Comparison of ENCODE assay signal across 10 cellular contexts in the genomic region with DNA sequence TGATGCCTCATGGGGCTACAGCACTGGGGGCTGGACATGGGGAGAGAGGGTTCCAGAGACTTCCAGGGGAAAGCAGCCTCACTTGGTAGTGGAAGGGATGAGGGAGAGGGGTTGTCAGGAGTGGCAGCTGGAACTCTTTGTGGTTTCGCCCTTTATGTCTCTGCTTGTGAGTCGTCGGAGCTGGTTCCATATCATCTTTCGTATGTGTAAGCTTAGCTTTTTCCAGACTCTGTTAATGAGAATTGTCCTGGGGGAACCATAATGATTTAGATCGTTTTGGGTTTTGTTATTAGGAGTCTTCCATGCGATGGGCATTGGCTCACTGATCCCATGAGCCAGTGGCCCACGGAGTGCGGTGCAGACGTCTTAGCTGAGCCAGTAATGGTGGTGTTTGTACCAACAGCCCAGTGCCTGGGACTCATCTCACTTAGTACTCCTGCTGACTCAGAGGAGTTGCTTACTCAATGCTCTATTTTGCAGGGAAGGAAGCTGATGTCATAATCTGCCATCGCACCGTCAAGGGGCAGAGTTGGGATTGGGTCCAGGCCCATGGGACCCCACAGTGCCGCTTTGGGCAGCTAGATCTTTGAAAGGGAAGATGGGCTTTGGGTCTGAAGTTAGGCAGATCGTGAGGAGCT. TPM values are rescaled to one million over a fixed set of nuclear protein-coding genes. Genes with fewer than 3 reads are reported as not detected.
DNase-seq lines count a peak whose midpoint lies in the region; ATAC-seq lines count a peak whose summit lies in the region.
"Had no signal": no experiment of that assay in that cellular context is flagged by ENCODE, and none has a peak within 500 bp of the region (broad histone marks: within the 10 kb centered on the region; RNA-seq: fewer than 3 reads in every experiment).

No MANE protein-coding gene starts in this region.

- DNase-seq in Caki2 (ENCODE audit: low read depth) (peak; percentile 68), NCI-H2107 (lab: John Stamatoyannopoulos, UW) (peak; percentile 17), dedifferentiated amniotic fluid mesenchymal stem cell (ENCODE audit: extremely low spot score) (peak; percentile 74), neuronal stem cell (ENCODE audit: low spot score) (no peak), T-helper 1 cell (no peak), NCI-H1694 treated with DMSO at 0.1 percent for 48 hours (lab: John Stamatoyannopoulos, UW) (no peak)
- no peak for DNase-seq in stimulated activated CD4-positive, alpha-beta T cell treated with anti-CD3 and anti-CD28 coated beads, Interleukin-4, amount 100 ng/mL, for 24 hours
- DNase-seq: NCI-H1417 treated with DMSO at 0.1 percent for 48 hours, WERI-Rb-1 had no signal

- no peak overlapping the region for H2BK12ac ChIP-seq in neuronal stem cell (ENCODE audit: low read length)

- peak overlapping the region; percentile 42 for H3K18ac ChIP-seq in neuronal stem cell (ENCODE audit: low read length)

- peaks cover 26 to 87% of the 10 kb centered on the region in 2 donors for H3K36me3 ChIP-seq in neuronal stem cell (replicated peaks in 1 of 2; ENCODE audit: control insufficient read depth in 2 of 2, insufficient read depth in 2 of 2, low read length in 2 of 2)

- no peak for ATAC-seq in HG02938 (IDR thresholded peaks at IDR 0.05; ENCODE audit: unreplicated experiment)

- H3K4me2 ChIP-seq in neuronal stem cell (ENCODE audit: insufficient read depth, low read length, poor library complexity, severe bottlenecking), result no peak overlapping the region

- no peak overlapping the region for H3K4me3 ChIP-seq in neuronal stem cell (ENCODE audit: low read length in 2 of 2)

- H2AFZ ChIP-seq in neuronal stem cell (ENCODE audit: low read length), result no peak overlapping the region

- peaks cover 0 to 7% of the 10 kb centered on the region in 2 donors for H3K4me1 ChIP-seq in neuronal stem cell (ENCODE audit: control insufficient read depth in 2 of 2, insufficient read depth in 1 of 2, low read depth in 1 of 2, low read length in 2 of 2)

- H3K4ac ChIP-seq in neuronal stem cell (ENCODE audit: low read length), result no peak overlapping the region

- H2BK120ac ChIP-seq in neuronal stem cell (ENCODE audit: low read depth, low read length), result no peak overlapping the region

- no peak overlapping the region for H3K23ac ChIP-seq in neuronal stem cell (ENCODE audit: low read depth, low read length, poor library complexity)

- in situ Hi-C loops in Caki2 (cut with HindIII; ENCODE audit: low pct_unique_long_range_greater_than_20kb, low sequenced_read_pairs), result no loop called here

- H2AK5ac ChIP-seq in neuronal stem cell (ENCODE audit: low read depth, low read length), result no peak overlapping the region

- WGBS in neuronal stem cell (ENCODE audit: extremely low coverage in 2 of 2, insufficient read length in 2 of 2, insufficient replicate concordance in 1 of 2), 2 donors, result no CpG with 5 or more reads among the region's 13 CpGs

- H2BK15ac ChIP-seq in neuronal stem cell (ENCODE audit: low read length), result no peak overlapping the region

- H3K27ac ChIP-seq in neuronal stem cell (replicated peaks; ENCODE audit: low read length), result no peak overlapping the region
- H3K27ac ChIP-seq: WERI-Rb-1 had no signal

- peak overlapping the region; percentile 57 for H2BK5ac ChIP-seq in neuronal stem cell (ENCODE audit: low read length)

- no peak overlapping the region for H4K91ac ChIP-seq in neuronal stem cell (ENCODE audit: low read depth, low read length, poor library complexity)

- no peaks in the 10 kb centered on the region for H3K27me3 ChIP-seq in neuronal stem cell (ENCODE audit: control insufficient read depth in 3 of 3, insufficient read depth in 3 of 3, low read depth in 1 of 3, low read length in 3 of 3)

- no peak overlapping the region for H3K9ac ChIP-seq in neuronal stem cell (ENCODE audit: low read depth, low read length, poor library complexity)

- H4K8ac ChIP-seq in neuronal stem cell (ENCODE audit: low read depth, low read length), result no peak overlapping the region

- H3K9me3 ChIP-seq in neuronal stem cell (replicated peaks in 1 of 2; ENCODE audit: control insufficient read depth in 2 of 2, insufficient read depth in 1 of 2, low read depth in 1 of 2, low read length in 2 of 2), result no peaks in the 10 kb centered on the region

- peaks cover 10% of the 10 kb centered on the region for H3K79me1 ChIP-seq in neuronal stem cell (ENCODE audit: low read depth, low read length)

- no peak overlapping the region for H3K14ac ChIP-seq in neuronal stem cell (ENCODE audit: low read length)

RNA-seq across cellular contexts. Expression of gene NEK6, which starts 48.5 kb away (rescaled TPM):
- total RNA-seq in Caki2 (2014; rRNA removed; shearing (Covaris generic); ENCODE audit: low replicate concordance), result 119 and 135 TPM in 2 replicates
- polyA plus RNA-seq in neuronal stem cell (2013, experiment 1 of 2), result 43.4 TPM
- 43.4 TPM for polyA plus RNA-seq in neuronal stem cell (2013, experiment 2 of 2)

Comparison
In these comparisons a context has a peak if more than half of its experiments do, and no peak if none do; other contexts are left out.
1. DNase-seq: peak in Caki2 (single experiment), NCI-H2107 (single experiment) and dedifferentiated amniotic fluid mesenchymal stem cell (single experiment); none in neuronal stem cell (single experiment), T-helper 1 cell (0 of 5), stimulated activated CD4-positive, alpha-beta T cell treated with anti-CD3 and anti-CD28 coated beads, Interleukin-4, amount 100 ng/mL, for 24 hours (single experiment) and NCI-H1694 treated with DMSO at 0.1 percent for 48 hours (single experiment).